1 cellular context compared by ENCODE assay signal in genomic region chr3:17747184-17747889, GRCh38.
TF ChIP-seq lines count a peak whose summit lies in the region.

No MANE protein-coding gene starts in this region.

TF ChIP-seq in HepG2, 621 proteins besides CTCF, POLR2A, EP300 and RAD21 (continued from another document and continues in another):
- TF ChIP-seq, protein P1, sequence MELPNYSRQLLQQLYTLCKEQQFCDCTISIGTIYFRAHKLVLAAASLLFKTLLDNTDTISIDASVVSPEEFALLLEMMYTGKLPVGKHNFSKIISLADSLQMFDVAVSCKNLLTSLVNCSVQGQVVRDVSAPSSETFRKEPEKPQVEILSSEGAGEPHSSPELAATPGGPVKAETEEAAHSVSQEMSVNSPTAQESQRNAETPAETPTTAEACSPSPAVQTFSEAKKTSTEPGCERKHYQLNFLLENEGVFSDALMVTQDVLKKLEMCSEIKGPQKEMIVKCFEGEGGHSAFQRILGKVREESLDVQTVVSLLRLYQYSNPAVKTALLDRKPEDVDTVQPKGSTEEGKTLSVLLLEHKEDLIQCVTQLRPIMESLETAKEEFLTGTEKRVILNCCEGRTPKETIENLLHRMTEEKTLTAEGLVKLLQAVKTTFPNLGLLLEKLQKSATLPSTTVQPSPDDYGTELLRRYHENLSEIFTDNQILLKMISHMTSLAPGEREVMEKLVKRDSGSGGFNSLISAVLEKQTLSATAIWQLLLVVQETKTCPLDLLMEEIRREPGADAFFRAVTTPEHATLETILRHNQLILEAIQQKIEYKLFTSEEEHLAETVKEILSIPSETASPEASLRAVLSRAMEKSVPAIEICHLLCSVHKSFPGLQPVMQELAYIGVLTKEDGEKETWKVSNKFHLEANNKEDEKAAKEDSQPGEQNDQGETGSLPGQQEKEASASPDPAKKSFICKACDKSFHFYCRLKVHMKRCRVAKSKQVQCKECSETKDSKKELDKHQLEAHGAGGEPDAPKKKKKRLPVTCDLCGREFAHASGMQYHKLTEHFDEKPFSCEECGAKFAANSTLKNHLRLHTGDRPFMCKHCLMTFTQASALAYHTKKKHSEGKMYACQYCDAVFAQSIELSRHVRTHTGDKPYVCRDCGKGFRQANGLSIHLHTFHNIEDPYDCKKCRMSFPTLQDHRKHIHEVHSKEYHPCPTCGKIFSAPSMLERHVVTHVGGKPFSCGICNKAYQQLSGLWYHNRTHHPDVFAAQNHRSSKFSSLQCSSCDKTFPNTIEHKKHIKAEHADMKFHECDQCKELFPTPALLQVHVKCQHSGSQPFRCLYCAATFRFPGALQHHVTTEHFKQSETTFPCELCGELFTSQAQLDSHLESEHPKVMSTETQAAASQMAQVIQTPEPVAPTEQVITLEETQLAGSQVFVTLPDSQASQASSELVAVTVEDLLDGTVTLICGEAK (IDR thresholded peaks at IDR 0.05) = peak; percentile 71
- TF ChIP-seq, protein P1 (CRISPR knock-in tag; IDR thresholded peaks at IDR 0.05) = peak; percentile 82; the same call in 1 of the 2 replicates
- TF ChIP-seq ZBTB21 (CRISPR knock-in tag; IDR thresholded peaks at IDR 0.05) = no peak
- no peak for TF ChIP-seq TSC22D2 (CRISPR knock-in tag; IDR thresholded peaks at IDR 0.05; ENCODE audit: borderline replicate concordance)
- peak; percentile 45 for TF ChIP-seq ZNF644 (CRISPR knock-in tag; IDR thresholded peaks at IDR 0.05; ENCODE audit: low read depth)
- TF ChIP-seq, protein P2, sequence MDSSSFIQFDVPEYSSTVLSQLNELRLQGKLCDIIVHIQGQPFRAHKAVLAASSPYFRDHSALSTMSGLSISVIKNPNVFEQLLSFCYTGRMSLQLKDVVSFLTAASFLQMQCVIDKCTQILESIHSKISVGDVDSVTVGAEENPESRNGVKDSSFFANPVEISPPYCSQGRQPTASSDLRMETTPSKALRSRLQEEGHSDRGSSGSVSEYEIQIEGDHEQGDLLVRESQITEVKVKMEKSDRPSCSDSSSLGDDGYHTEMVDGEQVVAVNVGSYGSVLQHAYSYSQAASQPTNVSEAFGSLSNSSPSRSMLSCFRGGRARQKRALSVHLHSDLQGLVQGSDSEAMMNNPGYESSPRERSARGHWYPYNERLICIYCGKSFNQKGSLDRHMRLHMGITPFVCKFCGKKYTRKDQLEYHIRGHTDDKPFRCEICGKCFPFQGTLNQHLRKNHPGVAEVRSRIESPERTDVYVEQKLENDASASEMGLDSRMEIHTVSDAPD (CRISPR knock-in tag; IDR thresholded peaks at IDR 0.05) = no peak
- no peak for TF ChIP-seq ZFP36L2 (CRISPR knock-in tag; IDR thresholded peaks at IDR 0.05)
- no peak for TF ChIP-seq ZEB1 (IDR thresholded peaks at IDR 0.05; ENCODE audit: insufficient replicate concordance, low read depth)
- TF ChIP-seq ZNF317 (CRISPR knock-in tag; IDR thresholded peaks at IDR 0.05) = 0 out of 2 replicates have a peak, but pooled peaks have one; percentile 17
- TF ChIP-seq GATAD2A (CRISPR knock-in tag; IDR thresholded peaks at IDR 0.05) = 0 out of 2 replicates have a peak, but pooled peaks have one; percentile 4
- no peak for TF ChIP-seq SSRP1 (CRISPR knock-in tag; IDR thresholded peaks at IDR 0.05)
- TF ChIP-seq NONO (IDR thresholded peaks at IDR 0.05) = no peak
- no peak for TF ChIP-seq NONO (CRISPR knock-in tag; conservative IDR thresholded peaks at IDR 0.05)
- no peak for TF ChIP-seq NPAS2 (CRISPR knock-in tag; IDR thresholded peaks at IDR 0.05; ENCODE audit: borderline replicate concordance)
- TF ChIP-seq ASH2L (IDR thresholded peaks at IDR 0.05; ENCODE audit: insufficient read length, low read depth, low read length) = peak; percentile 52
- no peak for TF ChIP-seq ZNF10 (CRISPR knock-in tag; IDR thresholded peaks at IDR 0.05; ENCODE audit: borderline replicate concordance, low read depth)
- TF ChIP-seq GABPA (IDR thresholded peaks at IDR 0.05; ENCODE audit: low read depth, low read length) = no peak
- 0 out of 2 replicates have a peak, but pooled peaks have one; percentile 14 for TF ChIP-seq GABPA (CRISPR knock-in tag; IDR thresholded peaks at IDR 0.05; ENCODE audit: low read depth)
- TF ChIP-seq NBN (conservative IDR thresholded peaks at IDR 0.05) = no peak
- TF ChIP-seq EHMT2 (IDR thresholded peaks at IDR 0.05; ENCODE audit: borderline replicate concordance, low read depth, low read length) = peak; percentile 80; the same call in 1 of the 2 replicates
- TF ChIP-seq RXRB (CRISPR knock-in tag; IDR thresholded peaks at IDR 0.05; ENCODE audit: borderline replicate concordance) = peak; percentile 25; the same call in 1 of the 2 replicates
- TF ChIP-seq, protein P3, sequence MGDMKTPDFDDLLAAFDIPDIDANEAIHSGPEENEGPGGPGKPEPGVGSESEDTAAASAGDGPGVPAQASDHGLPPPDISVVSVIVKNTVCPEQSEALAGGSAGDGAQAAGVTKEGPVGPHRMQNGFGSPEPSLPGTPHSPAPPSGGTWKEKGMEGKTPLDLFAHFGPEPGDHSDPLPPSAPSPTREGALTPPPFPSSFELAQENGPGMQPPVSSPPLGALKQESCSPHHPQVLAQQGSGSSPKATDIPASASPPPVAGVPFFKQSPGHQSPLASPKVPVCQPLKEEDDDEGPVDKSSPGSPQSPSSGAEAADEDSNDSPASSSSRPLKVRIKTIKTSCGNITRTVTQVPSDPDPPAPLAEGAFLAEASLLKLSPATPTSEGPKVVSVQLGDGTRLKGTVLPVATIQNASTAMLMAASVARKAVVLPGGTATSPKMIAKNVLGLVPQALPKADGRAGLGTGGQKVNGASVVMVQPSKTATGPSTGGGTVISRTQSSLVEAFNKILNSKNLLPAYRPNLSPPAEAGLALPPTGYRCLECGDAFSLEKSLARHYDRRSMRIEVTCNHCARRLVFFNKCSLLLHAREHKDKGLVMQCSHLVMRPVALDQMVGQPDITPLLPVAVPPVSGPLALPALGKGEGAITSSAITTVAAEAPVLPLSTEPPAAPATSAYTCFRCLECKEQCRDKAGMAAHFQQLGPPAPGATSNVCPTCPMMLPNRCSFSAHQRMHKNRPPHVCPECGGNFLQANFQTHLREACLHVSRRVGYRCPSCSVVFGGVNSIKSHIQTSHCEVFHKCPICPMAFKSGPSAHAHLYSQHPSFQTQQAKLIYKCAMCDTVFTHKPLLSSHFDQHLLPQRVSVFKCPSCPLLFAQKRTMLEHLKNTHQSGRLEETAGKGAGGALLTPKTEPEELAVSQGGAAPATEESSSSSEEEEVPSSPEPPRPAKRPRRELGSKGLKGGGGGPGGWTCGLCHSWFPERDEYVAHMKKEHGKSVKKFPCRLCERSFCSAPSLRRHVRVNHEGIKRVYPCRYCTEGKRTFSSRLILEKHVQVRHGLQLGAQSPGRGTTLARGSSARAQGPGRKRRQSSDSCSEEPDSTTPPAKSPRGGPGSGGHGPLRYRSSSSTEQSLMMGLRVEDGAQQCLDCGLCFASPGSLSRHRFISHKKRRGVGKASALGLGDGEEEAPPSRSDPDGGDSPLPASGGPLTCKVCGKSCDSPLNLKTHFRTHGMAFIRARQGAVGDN (CRISPR knock-in tag; IDR thresholded peaks at IDR 0.05) = 0 out of 2 replicates have a peak, but pooled peaks have one; percentile 15
- TF ChIP-seq, protein P4, sequence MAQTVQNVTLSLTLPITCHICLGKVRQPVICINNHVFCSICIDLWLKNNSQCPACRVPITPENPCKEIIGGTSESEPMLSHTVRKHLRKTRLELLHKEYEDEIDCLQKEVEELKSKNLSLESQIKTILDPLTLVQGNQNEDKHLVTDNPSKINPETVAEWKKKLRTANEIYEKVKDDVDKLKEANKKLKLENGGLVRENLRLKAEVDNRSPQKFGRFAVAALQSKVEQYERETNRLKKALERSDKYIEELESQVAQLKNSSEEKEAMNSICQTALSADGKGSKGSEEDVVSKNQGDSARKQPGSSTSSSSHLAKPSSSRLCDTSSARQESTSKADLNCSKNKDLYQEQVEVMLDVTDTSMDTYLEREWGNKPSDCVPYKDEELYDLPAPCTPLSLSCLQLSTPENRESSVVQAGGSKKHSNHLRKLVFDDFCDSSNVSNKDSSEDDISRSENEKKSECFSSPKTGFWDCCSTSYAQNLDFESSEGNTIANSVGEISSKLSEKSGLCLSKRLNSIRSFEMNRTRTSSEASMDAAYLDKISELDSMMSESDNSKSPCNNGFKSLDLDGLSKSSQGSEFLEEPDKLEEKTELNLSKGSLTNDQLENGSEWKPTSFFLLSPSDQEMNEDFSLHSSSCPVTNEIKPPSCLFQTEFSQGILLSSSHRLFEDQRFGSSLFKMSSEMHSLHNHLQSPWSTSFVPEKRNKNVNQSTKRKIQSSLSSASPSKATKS (CRISPR knock-in tag; IDR thresholded peaks at IDR 0.05) = no peak
- TF ChIP-seq PAXIP1 (CRISPR knock-in tag; conservative IDR thresholded peaks at IDR 0.05) = 0 out of 2 replicates have a peak, but pooled peaks have one; percentile 55
- TF ChIP-seq, protein P5, sequence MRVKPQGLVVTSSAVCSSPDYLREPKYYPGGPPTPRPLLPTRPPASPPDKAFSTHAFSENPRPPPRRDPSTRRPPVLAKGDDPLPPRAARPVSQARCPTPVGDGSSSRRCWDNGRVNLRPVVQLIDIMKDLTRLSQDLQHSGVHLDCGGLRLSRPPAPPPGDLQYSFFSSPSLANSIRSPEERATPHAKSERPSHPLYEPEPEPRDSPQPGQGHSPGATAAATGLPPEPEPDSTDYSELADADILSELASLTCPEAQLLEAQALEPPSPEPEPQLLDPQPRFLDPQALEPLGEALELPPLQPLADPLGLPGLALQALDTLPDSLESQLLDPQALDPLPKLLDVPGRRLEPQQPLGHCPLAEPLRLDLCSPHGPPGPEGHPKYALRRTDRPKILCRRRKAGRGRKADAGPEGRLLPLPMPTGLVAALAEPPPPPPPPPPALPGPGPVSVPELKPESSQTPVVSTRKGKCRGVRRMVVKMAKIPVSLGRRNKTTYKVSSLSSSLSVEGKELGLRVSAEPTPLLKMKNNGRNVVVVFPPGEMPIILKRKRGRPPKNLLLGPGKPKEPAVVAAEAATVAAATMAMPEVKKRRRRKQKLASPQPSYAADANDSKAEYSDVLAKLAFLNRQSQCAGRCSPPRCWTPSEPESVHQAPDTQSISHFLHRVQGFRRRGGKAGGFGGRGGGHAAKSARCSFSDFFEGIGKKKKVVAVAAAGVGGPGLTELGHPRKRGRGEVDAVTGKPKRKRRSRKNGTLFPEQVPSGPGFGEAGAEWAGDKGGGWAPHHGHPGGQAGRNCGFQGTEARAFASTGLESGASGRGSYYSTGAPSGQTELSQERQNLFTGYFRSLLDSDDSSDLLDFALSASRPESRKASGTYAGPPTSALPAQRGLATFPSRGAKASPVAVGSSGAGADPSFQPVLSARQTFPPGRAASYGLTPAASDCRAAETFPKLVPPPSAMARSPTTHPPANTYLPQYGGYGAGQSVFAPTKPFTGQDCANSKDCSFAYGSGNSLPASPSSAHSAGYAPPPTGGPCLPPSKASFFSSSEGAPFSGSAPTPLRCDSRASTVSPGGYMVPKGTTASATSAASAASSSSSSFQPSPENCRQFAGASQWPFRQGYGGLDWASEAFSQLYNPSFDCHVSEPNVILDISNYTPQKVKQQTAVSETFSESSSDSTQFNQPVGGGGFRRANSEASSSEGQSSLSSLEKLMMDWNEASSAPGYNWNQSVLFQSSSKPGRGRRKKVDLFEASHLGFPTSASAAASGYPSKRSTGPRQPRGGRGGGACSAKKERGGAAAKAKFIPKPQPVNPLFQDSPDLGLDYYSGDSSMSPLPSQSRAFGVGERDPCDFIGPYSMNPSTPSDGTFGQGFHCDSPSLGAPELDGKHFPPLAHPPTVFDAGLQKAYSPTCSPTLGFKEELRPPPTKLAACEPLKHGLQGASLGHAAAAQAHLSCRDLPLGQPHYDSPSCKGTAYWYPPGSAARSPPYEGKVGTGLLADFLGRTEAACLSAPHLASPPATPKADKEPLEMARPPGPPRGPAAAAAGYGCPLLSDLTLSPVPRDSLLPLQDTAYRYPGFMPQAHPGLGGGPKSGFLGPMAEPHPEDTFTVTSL (CRISPR knock-in tag; IDR thresholded peaks at IDR 0.05; ENCODE audit: borderline replicate concordance) = peak; percentile 71; the same call in 1 of the 2 replicates
- TF ChIP-seq RBFOX2 (IDR thresholded peaks at IDR 0.05; ENCODE audit: low read depth, low read length) = 0 out of 2 replicates have a peak, but pooled peaks have one; percentile 20
- TF ChIP-seq ZNF292 (CRISPR knock-in tag; IDR thresholded peaks at IDR 0.05; ENCODE audit: borderline replicate concordance, low read depth) = no peak
- no peak for TF ChIP-seq SP2 (CRISPR knock-in tag; IDR thresholded peaks at IDR 0.05)
